In the genomic region with DNA sequence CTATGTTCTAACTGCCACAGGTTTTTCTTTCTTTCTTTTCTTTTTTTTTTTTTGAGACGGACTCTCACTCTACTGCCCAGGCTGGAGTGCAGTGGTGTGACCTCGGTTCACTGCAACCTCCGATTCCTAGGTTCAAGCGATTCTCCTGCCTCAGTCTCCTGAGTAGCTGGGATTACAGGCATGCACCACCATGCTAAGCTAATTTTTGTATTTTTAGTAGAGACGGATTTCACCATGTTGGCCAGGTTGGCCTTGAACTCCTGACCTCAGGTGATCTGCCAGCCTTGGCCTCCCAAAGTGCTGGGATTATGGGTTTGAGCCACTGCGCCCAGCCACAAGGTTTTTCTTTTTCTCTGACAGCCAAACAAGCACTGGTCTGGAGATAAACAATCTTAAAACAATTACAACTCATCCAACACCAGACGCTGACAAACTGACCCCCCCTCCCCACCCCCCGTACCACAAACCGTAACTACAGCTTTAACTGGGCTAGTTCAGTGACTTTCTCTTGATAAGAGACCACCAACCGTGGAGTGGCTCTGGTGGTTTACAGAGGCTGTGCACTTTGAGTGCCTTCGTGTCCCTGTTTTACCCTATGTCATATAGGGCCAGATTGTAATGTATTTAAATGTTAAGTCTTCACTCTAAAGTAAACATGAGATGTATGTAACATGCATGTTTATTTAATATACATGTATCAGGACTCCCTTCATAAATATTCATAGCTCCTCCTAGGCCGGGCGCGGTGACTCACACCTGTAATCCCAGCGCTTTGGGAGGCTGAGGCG, we compare ENCODE assay signal across 1 cellular context.
A peak's percentile ranks its signal among the peaks of the same experiment; 100 is the strongest.
TF ChIP-seq lines count a peak whose summit lies in the region.

No MANE protein-coding gene starts in this region.

TF ChIP-seq in K562, 482 proteins besides CTCF, POLR2A, EP300 and RAD21 (continued from another document and continues in another):
- TF ChIP-seq, protein P1, sequence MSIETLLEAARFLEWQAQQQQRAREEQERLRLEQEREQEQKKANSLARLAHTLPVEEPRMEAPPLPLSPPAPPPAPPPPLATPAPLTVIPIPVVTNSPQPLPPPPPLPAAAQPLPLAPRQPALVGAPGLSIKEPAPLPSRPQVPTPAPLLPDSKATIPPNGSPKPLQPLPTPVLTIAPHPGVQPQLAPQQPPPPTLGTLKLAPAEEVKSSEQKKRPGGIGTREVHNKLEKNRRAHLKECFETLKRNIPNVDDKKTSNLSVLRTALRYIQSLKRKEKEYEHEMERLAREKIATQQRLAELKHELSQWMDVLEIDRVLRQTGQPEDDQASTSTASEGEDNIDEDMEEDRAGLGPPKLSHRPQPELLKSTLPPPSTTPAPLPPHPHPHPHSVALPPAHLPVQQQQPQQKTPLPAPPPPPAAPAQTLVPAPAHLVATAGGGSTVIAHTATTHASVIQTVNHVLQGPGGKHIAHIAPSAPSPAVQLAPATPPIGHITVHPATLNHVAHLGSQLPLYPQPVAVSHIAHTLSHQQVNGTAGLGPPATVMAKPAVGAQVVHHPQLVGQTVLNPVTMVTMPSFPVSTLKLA (conservative IDR thresholded peaks at IDR 0.05) = peak in 1 of 2 experiments; percentile 51; a peak in 1 of 4 replicates
- no peak for TF ChIP-seq RFX7 (CRISPR knock-in tag; IDR thresholded peaks at IDR 0.05)
- TF ChIP-seq, protein P2, sequence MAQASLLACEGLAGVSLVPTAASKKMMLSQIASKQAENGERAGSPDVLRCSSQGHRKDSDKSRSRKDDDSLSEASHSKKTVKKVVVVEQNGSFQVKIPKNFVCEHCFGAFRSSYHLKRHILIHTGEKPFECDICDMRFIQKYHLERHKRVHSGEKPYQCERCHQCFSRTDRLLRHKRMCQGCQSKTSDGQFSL (CRISPR knock-in tag; IDR thresholded peaks at IDR 0.05) = no peak
- TF ChIP-seq, protein P2 (tag; IDR thresholded peaks at IDR 0.05) = no peak; a peak in 1 of 4 replicates
- TF ChIP-seq, protein P3, sequence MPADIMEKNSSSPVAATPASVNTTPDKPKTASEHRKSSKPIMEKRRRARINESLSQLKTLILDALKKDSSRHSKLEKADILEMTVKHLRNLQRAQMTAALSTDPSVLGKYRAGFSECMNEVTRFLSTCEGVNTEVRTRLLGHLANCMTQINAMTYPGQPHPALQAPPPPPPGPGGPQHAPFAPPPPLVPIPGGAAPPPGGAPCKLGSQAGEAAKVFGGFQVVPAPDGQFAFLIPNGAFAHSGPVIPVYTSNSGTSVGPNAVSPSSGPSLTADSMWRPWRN (IDR thresholded peaks at IDR 0.05; ENCODE audit: low read depth) = peak; percentile 70; the same call in 1 of the 2 replicates
- TF ChIP-seq ZZZ3 (IDR thresholded peaks at IDR 0.05) = no peak
- TF ChIP-seq, protein P4, sequence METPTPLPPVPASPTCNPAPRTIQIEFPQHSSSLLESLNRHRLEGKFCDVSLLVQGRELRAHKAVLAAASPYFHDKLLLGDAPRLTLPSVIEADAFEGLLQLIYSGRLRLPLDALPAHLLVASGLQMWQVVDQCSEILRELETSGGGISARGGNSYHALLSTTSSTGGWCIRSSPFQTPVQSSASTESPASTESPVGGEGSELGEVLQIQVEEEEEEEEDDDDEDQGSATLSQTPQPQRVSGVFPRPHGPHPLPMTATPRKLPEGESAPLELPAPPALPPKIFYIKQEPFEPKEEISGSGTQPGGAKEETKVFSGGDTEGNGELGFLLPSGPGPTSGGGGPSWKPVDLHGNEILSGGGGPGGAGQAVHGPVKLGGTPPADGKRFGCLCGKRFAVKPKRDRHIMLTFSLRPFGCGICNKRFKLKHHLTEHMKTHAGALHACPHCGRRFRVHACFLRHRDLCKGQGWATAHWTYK (CRISPR knock-in tag; IDR thresholded peaks at IDR 0.05) = peak; percentile 88; the same call in 1 of the 2 replicates
- TF ChIP-seq, protein P5, sequence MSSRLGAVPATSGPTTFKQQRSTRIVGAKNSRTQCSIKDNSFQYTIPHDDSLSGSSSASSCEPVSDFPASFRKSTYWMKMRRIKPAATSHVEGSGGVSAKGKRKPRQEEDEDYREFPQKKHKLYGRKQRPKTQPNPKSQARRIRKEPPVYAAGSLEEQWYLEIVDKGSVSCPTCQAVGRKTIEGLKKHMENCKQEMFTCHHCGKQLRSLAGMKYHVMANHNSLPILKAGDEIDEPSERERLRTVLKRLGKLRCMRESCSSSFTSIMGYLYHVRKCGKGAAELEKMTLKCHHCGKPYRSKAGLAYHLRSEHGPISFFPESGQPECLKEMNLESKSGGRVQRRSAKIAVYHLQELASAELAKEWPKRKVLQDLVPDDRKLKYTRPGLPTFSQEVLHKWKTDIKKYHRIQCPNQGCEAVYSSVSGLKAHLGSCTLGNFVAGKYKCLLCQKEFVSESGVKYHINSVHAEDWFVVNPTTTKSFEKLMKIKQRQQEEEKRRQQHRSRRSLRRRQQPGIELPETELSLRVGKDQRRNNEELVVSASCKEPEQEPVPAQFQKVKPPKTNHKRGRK (tag; IDR thresholded peaks at IDR 0.05) = no peak
- TF ChIP-seq FOSL1 (tag; conservative IDR thresholded peaks at IDR 0.05) = peak; percentile 88
- TF ChIP-seq SMARCA4 (IDR thresholded peaks at IDR 0.05) = peak; percentile 55; the same call in 1 of the 2 replicates
- no peak; the same call in 1 of the 2 replicates for TF ChIP-seq L3MBTL2 (IDR thresholded peaks at IDR 0.05)
- no peak for TF ChIP-seq SUPT5H (IDR thresholded peaks at IDR 0.05)
- TF ChIP-seq FOXK1 (CRISPR knock-in tag; IDR thresholded peaks at IDR 0.05; ENCODE audit: borderline replicate concordance) = no peak
- TF ChIP-seq MBD2 (IDR thresholded peaks at IDR 0.05; ENCODE audit: borderline replicate concordance, low read depth) = no peak; the same call in 1 of the 2 replicates
- TF ChIP-seq ZNF780A (CRISPR knock-in tag; IDR thresholded peaks at IDR 0.05) = no peak
- TF ChIP-seq SMAD4 (CRISPR knock-in tag; conservative IDR thresholded peaks at IDR 0.05) = peak; percentile 73
- TF ChIP-seq ZBTB1 (CRISPR knock-in tag; IDR thresholded peaks at IDR 0.05; ENCODE audit: borderline replicate concordance, low read depth) = 0 out of 2 replicates have a peak, but pooled peaks have one; percentile 40
- TF ChIP-seq, protein P6, sequence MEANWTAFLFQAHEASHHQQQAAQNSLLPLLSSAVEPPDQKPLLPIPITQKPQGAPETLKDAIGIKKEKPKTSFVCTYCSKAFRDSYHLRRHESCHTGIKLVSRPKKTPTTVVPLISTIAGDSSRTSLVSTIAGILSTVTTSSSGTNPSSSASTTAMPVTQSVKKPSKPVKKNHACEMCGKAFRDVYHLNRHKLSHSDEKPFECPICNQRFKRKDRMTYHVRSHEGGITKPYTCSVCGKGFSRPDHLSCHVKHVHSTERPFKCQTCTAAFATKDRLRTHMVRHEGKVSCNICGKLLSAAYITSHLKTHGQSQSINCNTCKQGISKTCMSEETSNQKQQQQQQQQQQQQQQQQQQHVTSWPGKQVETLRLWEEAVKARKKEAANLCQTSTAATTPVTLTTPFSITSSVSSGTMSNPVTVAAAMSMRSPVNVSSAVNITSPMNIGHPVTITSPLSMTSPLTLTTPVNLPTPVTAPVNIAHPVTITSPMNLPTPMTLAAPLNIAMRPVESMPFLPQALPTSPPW (CRISPR knock-in tag; IDR thresholded peaks at IDR 0.05) = peak; percentile 100
- TF ChIP-seq ESRRA (IDR thresholded peaks at IDR 0.05; ENCODE audit: borderline replicate concordance, low read depth) = peak; percentile 41; the same call in 1 of the 2 replicates
- TF ChIP-seq ZNF3 (CRISPR knock-in tag; IDR thresholded peaks at IDR 0.05) = no peak
- no peak for TF ChIP-seq MTA3 (IDR thresholded peaks at IDR 0.05; ENCODE audit: borderline replicate concordance)
- no peak for TF ChIP-seq PCBP2 (IDR thresholded peaks at IDR 0.05; ENCODE audit: low read depth, low read length, poor library complexity, severe bottlenecking)
- TF ChIP-seq PHF8 (IDR thresholded peaks at IDR 0.05; ENCODE audit: borderline replicate concordance, low read length) = no peak; the same call in 1 of the 2 replicates
- TF ChIP-seq TCF3 (CRISPR knock-in tag; IDR thresholded peaks at IDR 0.05) = peak; percentile 40; the same call in 1 of the 2 replicates
- no peak for TF ChIP-seq JUND (IDR thresholded peaks at IDR 0.05; ENCODE audit: borderline replicate concordance, low read depth, low read length)
- TF ChIP-seq JUND (tag; IDR thresholded peaks at IDR 0.05; ENCODE audit: borderline replicate concordance, low read depth, low read length) = peak; percentile 6; the same call in 1 of the 3 replicates
- TF ChIP-seq SOX6 (IDR thresholded peaks at IDR 0.05) = peak; percentile 89
- 0 out of 2 replicates have a peak, but pooled peaks have one; percentile 24 for TF ChIP-seq ZEB2 (IDR thresholded peaks at IDR 0.05)
- TF ChIP-seq LEF1 (IDR thresholded peaks at IDR 0.05) = peak; percentile 62; the same call in 1 of the 2 replicates
- no peak for TF ChIP-seq SMC3 (conservative IDR thresholded peaks at IDR 0.05; ENCODE audit: insufficient read depth, low read depth, low read length)
- TF ChIP-seq, protein P7, sequence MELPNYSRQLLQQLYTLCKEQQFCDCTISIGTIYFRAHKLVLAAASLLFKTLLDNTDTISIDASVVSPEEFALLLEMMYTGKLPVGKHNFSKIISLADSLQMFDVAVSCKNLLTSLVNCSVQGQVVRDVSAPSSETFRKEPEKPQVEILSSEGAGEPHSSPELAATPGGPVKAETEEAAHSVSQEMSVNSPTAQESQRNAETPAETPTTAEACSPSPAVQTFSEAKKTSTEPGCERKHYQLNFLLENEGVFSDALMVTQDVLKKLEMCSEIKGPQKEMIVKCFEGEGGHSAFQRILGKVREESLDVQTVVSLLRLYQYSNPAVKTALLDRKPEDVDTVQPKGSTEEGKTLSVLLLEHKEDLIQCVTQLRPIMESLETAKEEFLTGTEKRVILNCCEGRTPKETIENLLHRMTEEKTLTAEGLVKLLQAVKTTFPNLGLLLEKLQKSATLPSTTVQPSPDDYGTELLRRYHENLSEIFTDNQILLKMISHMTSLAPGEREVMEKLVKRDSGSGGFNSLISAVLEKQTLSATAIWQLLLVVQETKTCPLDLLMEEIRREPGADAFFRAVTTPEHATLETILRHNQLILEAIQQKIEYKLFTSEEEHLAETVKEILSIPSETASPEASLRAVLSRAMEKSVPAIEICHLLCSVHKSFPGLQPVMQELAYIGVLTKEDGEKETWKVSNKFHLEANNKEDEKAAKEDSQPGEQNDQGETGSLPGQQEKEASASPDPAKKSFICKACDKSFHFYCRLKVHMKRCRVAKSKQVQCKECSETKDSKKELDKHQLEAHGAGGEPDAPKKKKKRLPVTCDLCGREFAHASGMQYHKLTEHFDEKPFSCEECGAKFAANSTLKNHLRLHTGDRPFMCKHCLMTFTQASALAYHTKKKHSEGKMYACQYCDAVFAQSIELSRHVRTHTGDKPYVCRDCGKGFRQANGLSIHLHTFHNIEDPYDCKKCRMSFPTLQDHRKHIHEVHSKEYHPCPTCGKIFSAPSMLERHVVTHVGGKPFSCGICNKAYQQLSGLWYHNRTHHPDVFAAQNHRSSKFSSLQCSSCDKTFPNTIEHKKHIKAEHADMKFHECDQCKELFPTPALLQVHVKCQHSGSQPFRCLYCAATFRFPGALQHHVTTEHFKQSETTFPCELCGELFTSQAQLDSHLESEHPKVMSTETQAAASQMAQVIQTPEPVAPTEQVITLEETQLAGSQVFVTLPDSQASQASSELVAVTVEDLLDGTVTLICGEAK (IDR thresholded peaks at IDR 0.05) = peak; percentile 62; the same call in 1 of the 2 replicates
- TF ChIP-seq, protein P7 (CRISPR knock-in tag; IDR thresholded peaks at IDR 0.05) = no peak
- TF ChIP-seq, protein P8, sequence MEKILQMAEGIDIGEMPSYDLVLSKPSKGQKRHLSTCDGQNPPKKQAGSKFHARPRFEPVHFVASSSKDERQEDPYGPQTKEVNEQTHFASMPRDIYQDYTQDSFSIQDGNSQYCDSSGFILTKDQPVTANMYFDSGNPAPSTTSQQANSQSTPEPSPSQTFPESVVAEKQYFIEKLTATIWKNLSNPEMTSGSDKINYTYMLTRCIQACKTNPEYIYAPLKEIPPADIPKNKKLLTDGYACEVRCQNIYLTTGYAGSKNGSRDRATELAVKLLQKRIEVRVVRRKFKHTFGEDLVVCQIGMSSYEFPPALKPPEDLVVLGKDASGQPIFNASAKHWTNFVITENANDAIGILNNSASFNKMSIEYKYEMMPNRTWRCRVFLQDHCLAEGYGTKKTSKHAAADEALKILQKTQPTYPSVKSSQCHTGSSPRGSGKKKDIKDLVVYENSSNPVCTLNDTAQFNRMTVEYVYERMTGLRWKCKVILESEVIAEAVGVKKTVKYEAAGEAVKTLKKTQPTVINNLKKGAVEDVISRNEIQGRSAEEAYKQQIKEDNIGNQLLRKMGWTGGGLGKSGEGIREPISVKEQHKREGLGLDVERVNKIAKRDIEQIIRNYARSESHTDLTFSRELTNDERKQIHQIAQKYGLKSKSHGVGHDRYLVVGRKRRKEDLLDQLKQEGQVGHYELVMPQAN (IDR thresholded peaks at IDR 0.05; ENCODE audit: borderline replicate concordance) = peak; percentile 23; the same call in 1 of the 2 replicates
